Comparison of ENCODE assay signal across 17 cellular contexts in genomic region chr16:4463522-4464163, GRCh38. TPM values are rescaled to one million over a fixed set of nuclear protein-coding genes. Genes with fewer than 3 reads are reported as not detected.
DNase-seq lines count a peak whose midpoint lies in the region; ATAC-seq and TF ChIP-seq lines count a peak whose summit lies in the region.
"Had no signal": no experiment of that assay in that cellular context is flagged by ENCODE, and none has a peak within 500 bp of the region (broad histone marks: within the 10 kb centered on the region; RNA-seq: fewer than 3 reads in every experiment).

No MANE protein-coding gene starts in this region.

- POLR2A ChIA-PET in SK-N-SH (lab: Yijun Ruan, JAX), result interaction anchor here (0.6 kb wide), 3 partner anchors 7 to 36 kb away, joined by 3 read pairs; no protein-coding TSS in a partner anchor

- 89% methylated on average over 17 of the region's 22 CpGs for WGBS in SK-N-SH (ENCODE audit: low lambda C conversion rate)

- peaks cover 23% of the 10 kb centered on the region for H3K4me1 Mint-ChIP-seq in activated naive CD4-positive, alpha-beta T cell treated with anti-CD3 and anti-CD28 coated beads, Interleukin-2, amount 50 U/mL, for 24 hours
- H3K4me1 Mint-ChIP-seq in stimulated activated effector memory CD8-positive, alpha-beta T cell treated with anti-CD3 and anti-CD28 coated beads, Interleukin-12 subunit alpha, Interleukin-12 subunit beta, amount 100 ng/mL, for 72 hours, result peaks cover 46% of the 10 kb centered on the region

- no peak for ATAC-seq in stimulated activated effector memory CD8-positive, alpha-beta T cell treated with anti-CD3 and anti-CD28 coated beads, Interleukin-12 subunit alpha, Interleukin-12 subunit beta, amount 100 ng/mL, for 72 hours
- ATAC-seq: activated CD8-positive, alpha-beta T cell treated with anti-CD3 and anti-CD28 coated beads, Interleukin-2, amount 10 ng/mL, durations not matched to agents 7 days and 5 days had no signal

- H4K20me1 ChIP-seq in SK-N-SH (ENCODE audit: insufficient read depth), result no peaks in the 10 kb centered on the region

- no peak overlapping the region for H3K4me3 Mint-ChIP-seq in activated naive CD4-positive, alpha-beta T cell treated with anti-CD3 and anti-CD28 coated beads, Interleukin-2, amount 50 U/mL, for 24 hours
- no peak overlapping the region for H3K4me3 Mint-ChIP-seq in stimulated activated effector memory CD8-positive, alpha-beta T cell treated with anti-CD3 and anti-CD28 coated beads, Interleukin-12 subunit alpha, Interleukin-12 subunit beta, amount 100 ng/mL, for 72 hours
- H3K4me3 Mint-ChIP-seq: activated CD8-positive, alpha-beta T cell treated with anti-CD3 and anti-CD28 coated beads, Interleukin-2, amount 10 ng/mL, durations not matched to agents 7 days and 5 days; nephron had no signal

- H3K9me2 ChIP-seq in SK-N-SH, result no peaks in the 10 kb centered on the region

- CTCF ChIA-PET in SK-N-SH (lab: Yijun Ruan, JAX), result interaction anchor here (0.9 kb wide), 1 partner anchor 61 kb away, joined by 3 read pairs; no protein-coding TSS in a partner anchor

- peaks cover 23% of the 10 kb centered on the region for H3F3A ChIP-seq in SK-N-SH (replicated peaks; ENCODE audit: insufficient read depth)

- no peak for DNase-seq in activated naive CD4-positive, alpha-beta T cell treated with Interleukin-2 at 50 U/mL for 16 hours
- DNase-seq in SK-N-SH (no peak), fibroblast of mammary gland (ENCODE audit: low read depth) (peak; percentile 17), COR-L47 (lab: John Stamatoyannopoulos, UW) (no peak), DMS 273 treated with DMSO at 0.1 percent for 48 hours (lab: John Stamatoyannopoulos, UW) (no peak), NCI-H2196 (lab: John Stamatoyannopoulos, UW; ENCODE audit: unreplicated experiment) (no peak)
- no peak for DNase-seq in stimulated activated effector memory CD8-positive, alpha-beta T cell treated with anti-CD3 and anti-CD28 coated beads, Interleukin-12 subunit alpha, Interleukin-12 subunit beta, amount 100 ng/mL, for 72 hours (ENCODE audit: low spot score in 2 of 2)
- DNase-seq: activated CD8-positive, alpha-beta T cell treated with anti-CD3 and anti-CD28 coated beads, Interleukin-2, amount 10 ng/mL, durations not matched to agents 7 days and 5 days; activated gamma-delta T cell treated with Interleukin-2 at 50 U/mL for 16 hours; DMS153; NCI-H1105; NCI-H2171 treated with DMSO at 0.1 percent for 48 hours; stimulated activated CD4-positive, alpha-beta T cell treated with anti-CD3 and anti-CD28 coated beads, Interleukin-4, amount 100 ng/mL, for 24 hours; thyroid gland had no signal

- H3K4me2 ChIP-seq in SK-N-SH, result 0 out of 2 replicates have a peak overlapping the region, but pooled peaks have one; percentile 46

- H3K27ac Mint-ChIP-seq in activated naive CD4-positive, alpha-beta T cell treated with anti-CD3 and anti-CD28 coated beads, Interleukin-2, amount 50 U/mL, for 24 hours, result peak overlapping the region; percentile 12
- H3K27ac Mint-ChIP-seq in stimulated activated effector memory CD8-positive, alpha-beta T cell treated with anti-CD3 and anti-CD28 coated beads, Interleukin-12 subunit alpha, Interleukin-12 subunit beta, amount 100 ng/mL, for 72 hours, result peak overlapping the region; percentile 82
- H3K27ac Mint-ChIP-seq: nephron had no signal

- H2AFZ ChIP-seq in SK-N-SH (ENCODE audit: low read depth), result no peak overlapping the region

- no peak for TF ChIP-seq EP300 in SK-N-SH (IDR thresholded peaks at IDR 0.05; ENCODE audit: borderline replicate concordance in 1 of 2, low read depth in 1 of 2, low read length in 1 of 2)

- no peak for TF ChIP-seq RAD21 in SK-N-SH (IDR thresholded peaks at IDR 0.05; ENCODE audit: low read length)

- TF ChIP-seq CTCF in SK-N-SH (IDR thresholded peaks at IDR 0.05) (no peak), fibroblast of mammary gland (conservative IDR thresholded peaks at IDR 0.05; ENCODE audit: control insufficient read depth, insufficient read depth, low read depth, low read length) (no peak)

- H3K27me3 Mint-ChIP-seq in activated naive CD4-positive, alpha-beta T cell treated with anti-CD3 and anti-CD28 coated beads, Interleukin-2, amount 50 U/mL, for 24 hours, result no peaks in the 10 kb centered on the region

- H3K27ac ChIP-seq in SK-N-SH (ENCODE audit: low read depth in 2 of 2, low read length in 1 of 2), result peak overlapping the region in 1 of 2 experiments; percentile 59; a peak in 2 of 4 replicates
- H3K27ac ChIP-seq: brain microvascular endothelial cell, thyroid gland had no signal

- H3K9ac ChIP-seq in SK-N-SH, result peak overlapping the region; percentile 32

- H3K36me3 Mint-ChIP-seq in activated naive CD4-positive, alpha-beta T cell treated with anti-CD3 and anti-CD28 coated beads, Interleukin-2, amount 50 U/mL, for 24 hours, result peaks cover 7% of the 10 kb centered on the region
- H3K36me3 Mint-ChIP-seq in stimulated activated effector memory CD8-positive, alpha-beta T cell treated with anti-CD3 and anti-CD28 coated beads, Interleukin-12 subunit alpha, Interleukin-12 subunit beta, amount 100 ng/mL, for 72 hours, result peaks cover 70% of the 10 kb centered on the region

- no peaks in the 10 kb centered on the region for H3K79me2 ChIP-seq in SK-N-SH (ENCODE audit: insufficient read depth)

- H3K27me3 ChIP-seq in SK-N-SH (ENCODE audit: insufficient read depth), result no peaks in the 10 kb centered on the region
- H3K27me3 ChIP-seq: brain microvascular endothelial cell, thyroid gland had no signal

- no peaks in the 10 kb centered on the region for H3K9me3 Mint-ChIP-seq in activated naive CD4-positive, alpha-beta T cell treated with anti-CD3 and anti-CD28 coated beads, Interleukin-2, amount 50 U/mL, for 24 hours
- H3K9me3 Mint-ChIP-seq in stimulated activated effector memory CD8-positive, alpha-beta T cell treated with anti-CD3 and anti-CD28 coated beads, Interleukin-12 subunit alpha, Interleukin-12 subunit beta, amount 100 ng/mL, for 72 hours, result no peaks in the 10 kb centered on the region
- H3K9me3 Mint-ChIP-seq: nephron had no signal

- H3K4me1 ChIP-seq in SK-N-SH (ENCODE audit: control insufficient read depth in 1 of 2, insufficient read depth in 2 of 2, low read depth in 1 of 2, low read length in 1 of 2), result peaks cover 0 to 8% of the 10 kb centered on the region in 2 experiments; a peak in 1 of 4 replicates
- H3K4me1 ChIP-seq: thyroid gland had no signal

- no peaks in the 10 kb centered on the region for H3K9me3 ChIP-seq in SK-N-SH
- H3K9me3 ChIP-seq: thyroid gland had no signal

- H3K4me3 ChIP-seq in SK-N-SH (ENCODE audit: low read depth in 2 of 2, low read length in 1 of 2) (no peak overlapping the region), fibroblast of mammary gland (ENCODE audit: control insufficient read depth, low read depth, low read length) (no peak overlapping the region)
- H3K4me3 ChIP-seq: thyroid gland had no signal

- peaks cover 13 to 14% of the 10 kb centered on the region in 2 experiments for H3K36me3 ChIP-seq in SK-N-SH (replicated peaks in 1 of 2; ENCODE audit: control insufficient read depth in 1 of 2, insufficient read depth in 2 of 2, low read length in 1 of 2)

TF ChIP-seq in SK-N-SH, 30 proteins besides CTCF, POLR2A, EP300 and RAD21:
- TF ChIP-seq ELF1 (IDR thresholded peaks at IDR 0.05) (no peak), MXI1 (IDR thresholded peaks at IDR 0.05; ENCODE audit: low read depth, low read length) (no peak)

RNA-seq across cellular contexts. Expression of gene NMRAL1, which starts 10.8 kb away (rescaled TPM):
- polyA plus RNA-seq in SK-N-SH (2012; rRNA removed), result 99.9 and 102 TPM in 2 replicates
- 50.3 and 72.4 TPM in 2 replicates for polyA plus RNA-seq in SK-N-SH (2012; cell fraction: cytosol; rRNA removed)
- polyA plus RNA-seq in SK-N-SH (2012; cell fraction: nucleus; rRNA removed), result 97.1 and 185 TPM in 2 replicates

RNA-seq across cellular contexts. Expression of gene HMOX2, which starts 12.6 kb away (rescaled TPM):
- polyA plus RNA-seq in SK-N-SH (2012; rRNA removed), result 65.1 and 75.5 TPM in 2 replicates
- polyA plus RNA-seq in SK-N-SH (2012; cell fraction: cytosol; rRNA removed), result 48.4 and 62.0 TPM in 2 replicates
- 62.6 and 64.9 TPM in 2 replicates for polyA plus RNA-seq in SK-N-SH (2012; cell fraction: nucleus; rRNA removed)

RNA-seq across cellular contexts. Expression of gene DNAJA3, which starts 38.0 kb away (rescaled TPM):
- polyA plus RNA-seq in SK-N-SH (2012; rRNA removed), result 48.7 and 52.6 TPM in 2 replicates
- 34.6 and 46.2 TPM in 2 replicates for polyA plus RNA-seq in SK-N-SH (2012; cell fraction: cytosol; rRNA removed)
- polyA plus RNA-seq in SK-N-SH (2012; cell fraction: nucleus; rRNA removed), result 88.0 and 107 TPM in 2 replicates

RNA-seq across cellular contexts. Expression of gene CORO7, which starts 47.2 kb away (rescaled TPM):
- 21.9 and 25.8 TPM in 2 replicates for polyA plus RNA-seq in SK-N-SH (2012; rRNA removed)
- polyA plus RNA-seq in SK-N-SH (2012; cell fraction: cytosol; rRNA removed), result 6.6 and 7.3 TPM in 2 replicates
- 166 and 305 TPM in 2 replicates for polyA plus RNA-seq in SK-N-SH (2012; cell fraction: nucleus; rRNA removed)
